ENCODE assay signal across 20 cellular contexts in genomic region chr2:201842131-201842530, GRCh38. TPM values are rescaled to one million over a fixed set of nuclear protein-coding genes. Genes with fewer than 3 reads are reported as not detected.
DNase-seq lines count a peak whose midpoint lies in the region; ATAC-seq and TF ChIP-seq lines count a peak whose summit lies in the region.
"Had no signal": no experiment of that assay in that cellular context is flagged by ENCODE, and none has a peak within 500 bp of the region (broad histone marks: within the 10 kb centered on the region; RNA-seq: fewer than 3 reads in every experiment).

No MANE protein-coding gene starts in this region.

- in situ Hi-C loops in gastrocnemius medialis (cut with MboI; ENCODE audit: low sequenced_read_pairs in 4 of 4) = no loop called here

- H3K4me1 Mint-ChIP-seq in GM23338 = peaks cover 21% of the 10 kb centered on the region
- H3K4me1 Mint-ChIP-seq: CD14-positive monocyte had no signal

- H3K79me2 ChIP-seq in GM23338 (replicated peaks; ENCODE audit: insufficient read depth) (no peaks in the 10 kb centered on the region), mesendoderm (ENCODE audit: control insufficient read depth, insufficient read depth, low read length) (no peaks in the 10 kb centered on the region)

- H4K8ac ChIP-seq in mesendoderm (ENCODE audit: low read depth, low read length) = no peak overlapping the region

- no peak overlapping the region for H3K4me3 Mint-ChIP-seq in GM23338
- H3K4me3 Mint-ChIP-seq: CD14-positive monocyte, H9 had no signal

- ATAC-seq in GM23338 (no peak), gastrocnemius medialis (peak; percentile 62 to 76)
- ATAC-seq: Panc1 had no signal

- no peak for TF ChIP-seq CTCF in GM23338 (conservative IDR thresholded peaks at IDR 0.05; ENCODE audit: low read depth in 2 of 2)
- no peak for TF ChIP-seq CTCF in ascending aorta (IDR thresholded peaks at IDR 0.05)
- no peak for TF ChIP-seq CTCF in gastrocnemius medialis (IDR thresholded peaks at IDR 0.05 in 4 of 5, conservative IDR thresholded peaks at IDR 0.05 in 1 of 5)

- H2BK5ac ChIP-seq in mesendoderm (ENCODE audit: low read length) = no peak overlapping the region

- no peaks in the 10 kb centered on the region for H3K79me1 ChIP-seq in mesendoderm (ENCODE audit: low read length)

- no peak overlapping the region for H4K5ac ChIP-seq in mesendoderm (ENCODE audit: low read length)

- H3K4me1 ChIP-seq in GM23338 (ENCODE audit: insufficient read depth) = peaks cover 15% of the 10 kb centered on the region
- peaks cover 0 to 4% of the 10 kb centered on the region in 2 donors for H3K4me1 ChIP-seq in ascending aorta
- no peaks in the 10 kb centered on the region for H3K4me1 ChIP-seq in mesendoderm (ENCODE audit: control insufficient read depth, low read depth, low read length)
- peaks cover 24% of the 10 kb centered on the region in 2 donors for H3K4me1 ChIP-seq in gastrocnemius medialis

- H4K20me1 ChIP-seq in GM23338 (replicated peaks; ENCODE audit: insufficient read depth) = no peaks in the 10 kb centered on the region

- no peak for DNase-seq in GM23338 (ENCODE audit: low spot score)
- DNase-seq in ascending aorta (ENCODE audit: low spot score in 2 of 2) = no peak
- DNase-seq in mesendoderm = no peak
- no peak for DNase-seq in gastrocnemius medialis
- no peak for DNase-seq in activated CD4-positive, CD25-positive, alpha-beta regulatory T cell treated with anti-CD3 and anti-CD28 coated beads, Interleukin-2, amount 50 U/mL, for 72 hours
- no peak for DNase-seq in posterior cingulate gyrus
- DNase-seq in inferior parietal cortex (ENCODE audit: extremely low spot score) = no peak
- DNase-seq in activated T-cell treated with anti-CD3 and anti-CD28 coated beads for 4 hours = no peak
- DNase-seq: DMS79 treated with DMSO at 0.1 percent for 48 hours, H9, NCI-H1048, NCI-H1436, NCI-H2029, NCI-H345, NCI-H526 had no signal

- no peak for TF ChIP-seq POLR2A in gastrocnemius medialis (IDR thresholded peaks at IDR 0.05)

- H3K27ac ChIP-seq in GM23338 (ENCODE audit: low read depth) (no peak overlapping the region), ascending aorta (peak overlapping the region; percentile 64 to 65), mesendoderm (ENCODE audit: low read depth, low read length) (no peak overlapping the region), gastrocnemius medialis (peak overlapping the region; percentile 22 to 78 (median 54))
- H3K27ac ChIP-seq: 22Rv1, KMS-11 had no signal

- no peak overlapping the region for H3K9ac ChIP-seq in mesendoderm (ENCODE audit: low read length)
- H3K9ac ChIP-seq: KMS-11 had no signal

- H3K36me3 Mint-ChIP-seq in GM23338 (ENCODE audit: low read depth) = no peaks in the 10 kb centered on the region
- H3K36me3 Mint-ChIP-seq: CD14-positive monocyte had no signal

- no peak overlapping the region for H3K4ac ChIP-seq in mesendoderm (ENCODE audit: low read depth, low read length)

- no peaks in the 10 kb centered on the region for H3K9me3 Mint-ChIP-seq in GM23338

- no peaks in the 10 kb centered on the region for H3K36me3 ChIP-seq in GM23338 (ENCODE audit: insufficient read depth)
- no peaks in the 10 kb centered on the region for H3K36me3 ChIP-seq in ascending aorta
- no peaks in the 10 kb centered on the region for H3K36me3 ChIP-seq in mesendoderm (ENCODE audit: control insufficient read depth, insufficient read depth, low read length)
- H3K36me3 ChIP-seq in gastrocnemius medialis = no peaks in the 10 kb centered on the region

- H3K9me2 ChIP-seq in GM23338 (ENCODE audit: insufficient read depth) = no peaks in the 10 kb centered on the region

- no peaks in the 10 kb centered on the region for H3F3A ChIP-seq in GM23338 (replicated peaks; ENCODE audit: low read depth)

- H3K4me2 ChIP-seq in GM23338 (peak overlapping the region; percentile 55; the same call in 1 of the 2 replicates), mesendoderm (ENCODE audit: low read length) (no peak overlapping the region)
- H3K4me2 ChIP-seq: KMS-11 had no signal

- no peak overlapping the region for H2BK15ac ChIP-seq in mesendoderm (replicated peaks; ENCODE audit: low read depth)

- H3K27me3 ChIP-seq in GM23338 (ENCODE audit: insufficient read depth) = no peaks in the 10 kb centered on the region
- no peaks in the 10 kb centered on the region for H3K27me3 ChIP-seq in ascending aorta
- H3K27me3 ChIP-seq in mesendoderm (ENCODE audit: insufficient read depth, low read length, poor library complexity) = no peaks in the 10 kb centered on the region
- no peaks in the 10 kb centered on the region for H3K27me3 ChIP-seq in gastrocnemius medialis

- no peak overlapping the region for H3K18ac ChIP-seq in mesendoderm (ENCODE audit: low read length)

- H3K27me3 Mint-ChIP-seq in GM23338 (ENCODE audit: insufficient read depth, low read depth, poor library complexity) = peaks cover 1% of the 10 kb centered on the region

- H3K9me3 ChIP-seq in ascending aorta (peaks cover 0 to 13% of the 10 kb centered on the region in 2 donors), gastrocnemius medialis (no peaks in the 10 kb centered on the region)

- intact Hi-C loops in ascending aorta (cut with DNase I) = no loop called here
- intact Hi-C loops in gastrocnemius medialis (cut with DNase I; ENCODE audit: low total_unique reads) = no loop called here
- intact Hi-C loops in posterior cingulate gyrus (cut with DNase I) = no loop called here

- no peak overlapping the region for H2AFZ ChIP-seq in GM23338

- no peak overlapping the region for H3K4me3 ChIP-seq in GM23338
- no peak overlapping the region for H3K4me3 ChIP-seq in ascending aorta
- H3K4me3 ChIP-seq in mesendoderm (ENCODE audit: low read length) = no peak overlapping the region
- H3K4me3 ChIP-seq in gastrocnemius medialis = no peak overlapping the region

- WGBS in mesendoderm (ENCODE audit: extremely low coverage, insufficient coverage, low lambda C conversion rate) = no CpG with 5 or more reads among the region's 4 CpGs

- H2BK120ac ChIP-seq in mesendoderm (ENCODE audit: low read depth, low read length) = peak overlapping the region; percentile 61

- no peak overlapping the region for H3K56ac ChIP-seq in mesendoderm (ENCODE audit: low read length)

- H3K23ac ChIP-seq in mesendoderm (ENCODE audit: low read length) = no peak overlapping the region

- no peak overlapping the region for H3K27ac Mint-ChIP-seq in GM23338
- H3K27ac Mint-ChIP-seq: CD14-positive monocyte had no signal

- no peak overlapping the region for H2AK5ac ChIP-seq in mesendoderm (ENCODE audit: low read length)

TF ChIP-seq in GM23338, 12 proteins besides CTCF, POLR2A, EP300 and RAD21 (continues in another document):
- TF ChIP-seq JUNB (IDR thresholded peaks at IDR 0.05; ENCODE audit: unreplicated experiment) (no peak), NANOG (IDR thresholded peaks at IDR 0.05; ENCODE audit: borderline replicate concordance) (no peak), REST (IDR thresholded peaks at IDR 0.05; ENCODE audit: unreplicated experiment) (no peak), CREB1 (CRISPR knock-in tag; IDR thresholded peaks at IDR 0.05; ENCODE audit: low read depth) (no peak), STAT1 (IDR thresholded peaks at IDR 0.05; ENCODE audit: unreplicated experiment) (no peak), POLR2AphosphoS5 (IDR thresholded peaks at IDR 0.05; ENCODE audit: low read depth) (no peak), ZNF331 (CRISPR knock-in tag; IDR thresholded peaks at IDR 0.05; ENCODE audit: low read depth) (no peak)

RNA-seq across cellular contexts. Expression of gene CDK15, which starts 35.8 kb away (rescaled TPM):
- total RNA-seq in GM23338 (2014; rRNA removed; shearing (Covaris generic)) = not detected in 2 replicates
- 0.16 and 0.27 TPM in 2 replicates for polyA plus RNA-seq in GM23338 (2016; fragmentation: Nextera tagmentation; extraction: Ambion mirVana)
- total RNA-seq in ascending aorta (1.5 TPM), gastrocnemius medialis (under 1 TPM in 2 of 4 donors, not detected in 2; 0.11 to 0.29 TPM)
- 0.04 TPM for polyA plus RNA-seq in mesendoderm (2013, experiment 1 of 2)
- polyA plus RNA-seq in mesendoderm (2013, experiment 2 of 2) = 0.07 TPM
- total RNA-seq: H9, MCF 10A had no signal
- polyA plus RNA-seq: CD14-positive monocyte had no signal

Comparison
In these comparisons a context has a peak if more than half of its experiments do, and no peak if none do; other contexts are left out.
1. H3K27ac ChIP-seq: peak in ascending aorta (2 of 2) and gastrocnemius medialis (4 of 4); none in GM23338 (single experiment) and mesendoderm (single experiment).